In the genomic region with DNA sequence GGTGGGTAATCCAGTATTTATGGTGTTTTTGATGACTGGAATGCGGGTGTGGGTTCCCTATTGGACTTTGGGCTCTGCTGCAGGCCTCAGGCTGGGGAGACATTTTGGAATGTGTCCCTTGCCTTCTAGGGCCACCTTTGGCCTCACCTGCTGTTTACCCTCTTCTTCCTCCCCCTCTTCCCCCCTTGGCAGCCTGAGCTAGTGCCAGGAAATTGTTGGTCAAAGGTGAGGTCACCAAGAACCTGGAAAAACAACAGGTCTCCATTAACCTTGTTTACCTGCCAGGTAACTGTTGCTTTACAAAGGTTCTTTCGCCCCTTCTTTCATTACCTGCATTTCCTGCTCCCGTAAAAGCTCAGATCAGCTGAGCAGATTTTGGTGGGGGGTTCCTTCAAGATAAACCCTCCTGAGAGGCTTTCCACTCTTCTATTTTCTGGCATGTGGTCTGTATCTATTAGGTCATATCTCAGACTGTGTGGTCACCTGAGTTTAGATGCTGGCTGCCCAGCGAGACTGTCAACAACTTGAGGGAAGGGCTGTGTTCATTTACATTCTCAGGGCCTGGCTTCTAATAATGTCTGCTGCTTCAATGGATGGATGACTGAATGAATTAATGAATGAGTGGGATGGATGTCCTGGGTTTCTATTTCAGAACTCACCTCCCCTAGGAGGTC, we compare ENCODE assay signal across 1 cellular context.
TF ChIP-seq lines count a peak whose summit lies in the region.

No MANE protein-coding gene starts in this region.

TF ChIP-seq in HepG2, 621 proteins besides CTCF, POLR2A, EP300 and RAD21 (continued from another document and continues in another):
- TF ChIP-seq HDAC2 (CRISPR knock-in tag; IDR thresholded peaks at IDR 0.05) (peak; percentile 91), ZNF788 (CRISPR knock-in tag; IDR thresholded peaks at IDR 0.05; ENCODE audit: borderline replicate concordance) (peak; percentile 73; the same call in 1 of the 2 replicates), ELF1 (CRISPR knock-in tag; IDR thresholded peaks at IDR 0.05) (peak; percentile 33; the same call in 1 of the 2 replicates), ZFP36L1 (CRISPR knock-in tag; IDR thresholded peaks at IDR 0.05) (no peak), REL (CRISPR knock-in tag; conservative IDR thresholded peaks at IDR 0.05) (no peak), BCL6 (CRISPR knock-in tag; IDR thresholded peaks at IDR 0.05) (peak; percentile 95), ZNF382 (CRISPR knock-in tag; IDR thresholded peaks at IDR 0.05; ENCODE audit: borderline replicate concordance) (no peak), ZNF564 (CRISPR knock-in tag; IDR thresholded peaks at IDR 0.05) (no peak), ZNF337 (CRISPR knock-in tag; IDR thresholded peaks at IDR 0.05; ENCODE audit: borderline replicate concordance, low read depth) (no peak), FOXO1 (CRISPR knock-in tag; IDR thresholded peaks at IDR 0.05) (peak; percentile 98), FOSL1 (CRISPR knock-in tag; IDR thresholded peaks at IDR 0.05; ENCODE audit: borderline replicate concordance) (no peak), HDAC6 (IDR thresholded peaks at IDR 0.05; ENCODE audit: low read depth, low read length) (no peak), TBL1XR1 (IDR thresholded peaks at IDR 0.05; ENCODE audit: borderline replicate concordance, low read length, partially characterized antibody) (no peak), GATA4 (IDR thresholded peaks at IDR 0.05; ENCODE audit: borderline replicate concordance, low read depth) (peak; percentile 89), ARNT2 (CRISPR knock-in tag; IDR thresholded peaks at IDR 0.05; ENCODE audit: low read depth) (no peak), ZFP41 (CRISPR knock-in tag; IDR thresholded peaks at IDR 0.05; ENCODE audit: borderline replicate concordance) (no peak), JDP2 (CRISPR knock-in tag; IDR thresholded peaks at IDR 0.05; ENCODE audit: borderline replicate concordance) (no peak), PPARG (CRISPR knock-in tag; conservative IDR thresholded peaks at IDR 0.05) (peak; percentile 98), NFE2L2 (IDR thresholded peaks at IDR 0.05; ENCODE audit: low read length) (no peak), ZNF274 (CRISPR knock-in tag; IDR thresholded peaks at IDR 0.05) (no peak), ZNF703 (CRISPR knock-in tag; IDR thresholded peaks at IDR 0.05; ENCODE audit: borderline replicate concordance) (no peak), ZBTB20 (CRISPR knock-in tag; IDR thresholded peaks at IDR 0.05; ENCODE audit: borderline replicate concordance, low read depth) (no peak), RARG (CRISPR knock-in tag; IDR thresholded peaks at IDR 0.05; ENCODE audit: low read depth) (no peak), HOXA5 (CRISPR knock-in tag; IDR thresholded peaks at IDR 0.05) (no peak), STAG1 (CRISPR knock-in tag; IDR thresholded peaks at IDR 0.05) (peak; percentile 12; the same call in 1 of the 2 replicates), POLR2AphosphoS2 (IDR thresholded peaks at IDR 0.05; ENCODE audit: low read depth, low read length) (no peak), ZNF335 (CRISPR knock-in tag; IDR thresholded peaks at IDR 0.05) (no peak), MTF2 (CRISPR knock-in tag; IDR thresholded peaks at IDR 0.05; ENCODE audit: borderline replicate concordance) (no peak), MTA1 (CRISPR knock-in tag; IDR thresholded peaks at IDR 0.05; ENCODE audit: borderline replicate concordance) (peak; percentile 97), CCAR2 (optimal IDR thresholded peaks at IDR 0.05; ENCODE audit: low read depth, low read length) (no peak), SRY (CRISPR knock-in tag; IDR thresholded peaks at IDR 0.05) (no peak; the same call in 1 of the 2 replicates), ZNF44 (CRISPR knock-in tag; IDR thresholded peaks at IDR 0.05) (no peak), KDM6A (CRISPR knock-in tag; IDR thresholded peaks at IDR 0.05; ENCODE audit: low read depth) (peak; percentile 97)
- TF ChIP-seq, protein P1, sequence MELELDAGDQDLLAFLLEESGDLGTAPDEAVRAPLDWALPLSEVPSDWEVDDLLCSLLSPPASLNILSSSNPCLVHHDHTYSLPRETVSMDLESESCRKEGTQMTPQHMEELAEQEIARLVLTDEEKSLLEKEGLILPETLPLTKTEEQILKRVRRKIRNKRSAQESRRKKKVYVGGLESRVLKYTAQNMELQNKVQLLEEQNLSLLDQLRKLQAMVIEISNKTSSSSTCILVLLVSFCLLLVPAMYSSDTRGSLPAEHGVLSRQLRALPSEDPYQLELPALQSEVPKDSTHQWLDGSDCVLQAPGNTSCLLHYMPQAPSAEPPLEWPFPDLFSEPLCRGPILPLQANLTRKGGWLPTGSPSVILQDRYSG (CRISPR knock-in tag; IDR thresholded peaks at IDR 0.05), result no peak
- TF ChIP-seq, protein P2, sequence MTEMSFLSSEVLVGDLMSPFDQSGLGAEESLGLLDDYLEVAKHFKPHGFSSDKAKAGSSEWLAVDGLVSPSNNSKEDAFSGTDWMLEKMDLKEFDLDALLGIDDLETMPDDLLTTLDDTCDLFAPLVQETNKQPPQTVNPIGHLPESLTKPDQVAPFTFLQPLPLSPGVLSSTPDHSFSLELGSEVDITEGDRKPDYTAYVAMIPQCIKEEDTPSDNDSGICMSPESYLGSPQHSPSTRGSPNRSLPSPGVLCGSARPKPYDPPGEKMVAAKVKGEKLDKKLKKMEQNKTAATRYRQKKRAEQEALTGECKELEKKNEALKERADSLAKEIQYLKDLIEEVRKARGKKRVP (CRISPR knock-in tag; IDR thresholded peaks at IDR 0.05), result no peak
- TF ChIP-seq, protein P3, sequence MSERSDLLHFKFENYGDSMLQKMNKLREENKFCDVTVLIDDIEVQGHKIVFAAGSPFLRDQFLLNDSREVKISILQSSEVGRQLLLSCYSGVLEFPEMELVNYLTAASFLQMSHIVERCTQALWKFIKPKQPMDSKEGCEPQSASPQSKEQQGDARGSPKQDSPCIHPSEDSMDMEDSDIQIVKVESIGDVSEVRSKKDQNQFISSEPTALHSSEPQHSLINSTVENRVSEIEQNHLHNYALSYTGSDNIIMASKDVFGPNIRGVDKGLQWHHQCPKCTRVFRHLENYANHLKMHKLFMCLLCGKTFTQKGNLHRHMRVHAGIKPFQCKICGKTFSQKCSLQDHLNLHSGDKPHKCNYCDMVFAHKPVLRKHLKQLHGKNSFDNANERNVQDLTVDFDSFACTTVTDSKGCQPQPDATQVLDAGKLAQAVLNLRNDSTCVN (CRISPR knock-in tag; IDR thresholded peaks at IDR 0.05; ENCODE audit: borderline replicate concordance), result peak; percentile 57; the same call in 1 of the 2 replicates
- TF ChIP-seq, protein P4, sequence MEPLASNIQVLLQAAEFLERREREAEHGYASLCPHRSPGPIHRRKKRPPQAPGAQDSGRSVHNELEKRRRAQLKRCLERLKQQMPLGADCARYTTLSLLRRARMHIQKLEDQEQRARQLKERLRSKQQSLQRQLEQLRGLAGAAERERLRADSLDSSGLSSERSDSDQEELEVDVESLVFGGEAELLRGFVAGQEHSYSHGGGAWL (CRISPR knock-in tag; IDR thresholded peaks at IDR 0.05), result no peak
- TF ChIP-seq, protein P5, sequence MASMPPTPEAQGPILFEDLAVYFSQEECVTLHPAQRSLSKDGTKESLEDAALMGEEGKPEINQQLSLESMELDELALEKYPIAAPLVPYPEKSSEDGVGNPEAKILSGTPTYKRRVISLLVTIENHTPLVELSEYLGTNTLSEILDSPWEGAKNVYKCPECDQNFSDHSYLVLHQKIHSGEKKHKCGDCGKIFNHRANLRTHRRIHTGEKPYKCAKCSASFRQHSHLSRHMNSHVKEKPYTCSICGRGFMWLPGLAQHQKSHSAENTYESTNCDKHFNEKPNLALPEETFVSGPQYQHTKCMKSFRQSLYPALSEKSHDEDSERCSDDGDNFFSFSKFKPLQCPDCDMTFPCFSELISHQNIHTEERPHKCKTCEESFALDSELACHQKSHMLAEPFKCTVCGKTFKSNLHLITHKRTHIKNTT (CRISPR knock-in tag; IDR thresholded peaks at IDR 0.05), result no peak
- TF ChIP-seq, protein P6, sequence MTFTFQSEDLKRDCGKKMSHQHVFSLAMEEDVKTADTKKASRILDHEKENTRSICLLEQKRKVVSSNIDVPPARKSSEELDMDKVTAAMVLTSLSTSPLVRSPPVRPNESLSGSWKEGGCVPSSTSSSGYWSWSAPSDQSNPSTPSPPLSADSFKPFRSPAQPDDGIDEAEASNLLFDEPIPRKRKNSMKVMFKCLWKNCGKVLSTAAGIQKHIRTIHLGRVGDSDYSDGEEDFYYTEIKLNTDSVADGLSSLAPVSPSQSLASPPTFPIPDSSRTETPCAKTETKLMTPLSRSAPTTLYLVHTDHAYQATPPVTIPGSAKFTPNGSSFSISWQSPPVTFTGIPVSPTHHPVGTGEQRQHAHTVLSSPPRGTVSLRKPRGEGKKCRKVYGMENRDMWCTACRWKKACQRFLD (CRISPR knock-in tag; IDR thresholded peaks at IDR 0.05; ENCODE audit: borderline replicate concordance), result no peak; the same call in 1 of the 2 replicates
- TF ChIP-seq, protein P7, sequence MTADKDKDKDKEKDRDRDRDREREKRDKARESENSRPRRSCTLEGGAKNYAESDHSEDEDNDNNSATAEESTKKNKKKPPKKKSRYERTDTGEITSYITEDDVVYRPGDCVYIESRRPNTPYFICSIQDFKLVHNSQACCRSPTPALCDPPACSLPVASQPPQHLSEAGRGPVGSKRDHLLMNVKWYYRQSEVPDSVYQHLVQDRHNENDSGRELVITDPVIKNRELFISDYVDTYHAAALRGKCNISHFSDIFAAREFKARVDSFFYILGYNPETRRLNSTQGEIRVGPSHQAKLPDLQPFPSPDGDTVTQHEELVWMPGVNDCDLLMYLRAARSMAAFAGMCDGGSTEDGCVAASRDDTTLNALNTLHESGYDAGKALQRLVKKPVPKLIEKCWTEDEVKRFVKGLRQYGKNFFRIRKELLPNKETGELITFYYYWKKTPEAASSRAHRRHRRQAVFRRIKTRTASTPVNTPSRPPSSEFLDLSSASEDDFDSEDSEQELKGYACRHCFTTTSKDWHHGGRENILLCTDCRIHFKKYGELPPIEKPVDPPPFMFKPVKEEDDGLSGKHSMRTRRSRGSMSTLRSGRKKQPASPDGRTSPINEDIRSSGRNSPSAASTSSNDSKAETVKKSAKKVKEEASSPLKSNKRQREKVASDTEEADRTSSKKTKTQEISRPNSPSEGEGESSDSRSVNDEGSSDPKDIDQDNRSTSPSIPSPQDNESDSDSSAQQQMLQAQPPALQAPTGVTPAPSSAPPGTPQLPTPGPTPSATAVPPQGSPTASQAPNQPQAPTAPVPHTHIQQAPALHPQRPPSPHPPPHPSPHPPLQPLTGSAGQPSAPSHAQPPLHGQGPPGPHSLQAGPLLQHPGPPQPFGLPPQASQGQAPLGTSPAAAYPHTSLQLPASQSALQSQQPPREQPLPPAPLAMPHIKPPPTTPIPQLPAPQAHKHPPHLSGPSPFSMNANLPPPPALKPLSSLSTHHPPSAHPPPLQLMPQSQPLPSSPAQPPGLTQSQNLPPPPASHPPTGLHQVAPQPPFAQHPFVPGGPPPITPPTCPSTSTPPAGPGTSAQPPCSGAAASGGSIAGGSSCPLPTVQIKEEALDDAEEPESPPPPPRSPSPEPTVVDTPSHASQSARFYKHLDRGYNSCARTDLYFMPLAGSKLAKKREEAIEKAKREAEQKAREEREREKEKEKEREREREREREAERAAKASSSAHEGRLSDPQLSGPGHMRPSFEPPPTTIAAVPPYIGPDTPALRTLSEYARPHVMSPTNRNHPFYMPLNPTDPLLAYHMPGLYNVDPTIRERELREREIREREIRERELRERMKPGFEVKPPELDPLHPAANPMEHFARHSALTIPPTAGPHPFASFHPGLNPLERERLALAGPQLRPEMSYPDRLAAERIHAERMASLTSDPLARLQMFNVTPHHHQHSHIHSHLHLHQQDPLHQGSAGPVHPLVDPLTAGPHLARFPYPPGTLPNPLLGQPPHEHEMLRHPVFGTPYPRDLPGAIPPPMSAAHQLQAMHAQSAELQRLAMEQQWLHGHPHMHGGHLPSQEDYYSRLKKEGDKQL (CRISPR knock-in tag; IDR thresholded peaks at IDR 0.05; ENCODE audit: low read depth), result peak; percentile 32; the same call in 1 of the 2 replicates
- TF ChIP-seq, protein P8, sequence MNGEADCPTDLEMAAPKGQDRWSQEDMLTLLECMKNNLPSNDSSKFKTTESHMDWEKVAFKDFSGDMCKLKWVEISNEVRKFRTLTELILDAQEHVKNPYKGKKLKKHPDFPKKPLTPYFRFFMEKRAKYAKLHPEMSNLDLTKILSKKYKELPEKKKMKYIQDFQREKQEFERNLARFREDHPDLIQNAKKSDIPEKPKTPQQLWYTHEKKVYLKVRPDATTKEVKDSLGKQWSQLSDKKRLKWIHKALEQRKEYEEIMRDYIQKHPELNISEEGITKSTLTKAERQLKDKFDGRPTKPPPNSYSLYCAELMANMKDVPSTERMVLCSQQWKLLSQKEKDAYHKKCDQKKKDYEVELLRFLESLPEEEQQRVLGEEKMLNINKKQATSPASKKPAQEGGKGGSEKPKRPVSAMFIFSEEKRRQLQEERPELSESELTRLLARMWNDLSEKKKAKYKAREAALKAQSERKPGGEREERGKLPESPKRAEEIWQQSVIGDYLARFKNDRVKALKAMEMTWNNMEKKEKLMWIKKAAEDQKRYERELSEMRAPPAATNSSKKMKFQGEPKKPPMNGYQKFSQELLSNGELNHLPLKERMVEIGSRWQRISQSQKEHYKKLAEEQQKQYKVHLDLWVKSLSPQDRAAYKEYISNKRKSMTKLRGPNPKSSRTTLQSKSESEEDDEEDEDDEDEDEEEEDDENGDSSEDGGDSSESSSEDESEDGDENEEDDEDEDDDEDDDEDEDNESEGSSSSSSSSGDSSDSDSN (CRISPR knock-in tag; IDR thresholded peaks at IDR 0.05), result peak; percentile 41
- TF ChIP-seq, protein P9, sequence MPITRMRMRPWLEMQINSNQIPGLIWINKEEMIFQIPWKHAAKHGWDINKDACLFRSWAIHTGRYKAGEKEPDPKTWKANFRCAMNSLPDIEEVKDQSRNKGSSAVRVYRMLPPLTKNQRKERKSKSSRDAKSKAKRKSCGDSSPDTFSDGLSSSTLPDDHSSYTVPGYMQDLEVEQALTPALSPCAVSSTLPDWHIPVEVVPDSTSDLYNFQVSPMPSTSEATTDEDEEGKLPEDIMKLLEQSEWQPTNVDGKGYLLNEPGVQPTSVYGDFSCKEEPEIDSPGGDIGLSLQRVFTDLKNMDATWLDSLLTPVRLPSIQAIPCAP (CRISPR knock-in tag; IDR thresholded peaks at IDR 0.05; ENCODE audit: low read depth), result no peak
